ENCODE assay signal across 29 cellular contexts in genomic region chr17:31378638-31379037, GRCh38. TPM values are rescaled to one million over a fixed set of nuclear protein-coding genes. Genes with fewer than 3 reads are reported as not detected.
DNase-seq lines count a peak whose midpoint lies in the region; ATAC-seq, FAIRE-seq and TF ChIP-seq lines count a peak whose summit lies in the region.
"Had no signal": no experiment of that assay in that cellular context is flagged by ENCODE, and none has a peak within 500 bp of the region (broad histone marks: within the 10 kb centered on the region; RNA-seq: fewer than 3 reads in every experiment).

No MANE protein-coding gene starts in this region.

- H4K20me1 ChIP-seq in DND-41 (ENCODE audit: insufficient read depth, low read length) (no peaks in the 10 kb centered on the region), Loucy (ENCODE audit: insufficient read depth, low read length, poor library complexity, severe bottlenecking) (no peaks in the 10 kb centered on the region), H1 (replicated peaks in 1 of 2; ENCODE audit: control insufficient read depth in 1 of 2, insufficient read depth in 2 of 2, low read length in 2 of 2) (no peaks in the 10 kb centered on the region)

- no peak overlapping the region for H3K27ac Mint-ChIP-seq in neural crest cell (ENCODE audit: unreplicated experiment)
- H3K27ac Mint-ChIP-seq: dendritic cell treated with granulocyte-macrophage colony-stimulating factor and Interleukin-4, amounts not matched to agents 40 ng/mL and 50 ng/mL, for 4 days; stimulated activated memory B cell treated with anti-CD40 and anti-IgM and Interleukin-4, amounts not matched to agents 10 μg/mL and 1 μg/mL and 100 μg/mL, for 72 hours had no signal

- H3K27me3 ChIP-seq in DND-41 (ENCODE audit: insufficient read depth, low read length, poor library complexity) (no peaks in the 10 kb centered on the region), Loucy (ENCODE audit: insufficient read depth, low read length, poor library complexity, severe bottlenecking) (no peaks in the 10 kb centered on the region), H1 (replicated peaks in 1 of 4; ENCODE audit: control insufficient read depth in 3 of 4, extremely low read depth in 1 of 4, insufficient read depth in 3 of 4, low read length in 3 of 4) (no peaks in the 10 kb centered on the region), small intestine (ENCODE audit: control insufficient read depth in 2 of 2, insufficient read depth in 2 of 2, low read length in 2 of 2) (no peaks in the 10 kb centered on the region)
- H3K27me3 ChIP-seq: SJCRH30, spleen, uterus had no signal

- no peak overlapping the region for H3K4me3 Mint-ChIP-seq in neural crest cell
- H3K4me3 Mint-ChIP-seq: CD14-positive monocyte; dendritic cell treated with granulocyte-macrophage colony-stimulating factor and Interleukin-4, amounts not matched to agents 40 ng/mL and 50 ng/mL, for 4 days; naive B cell; stimulated activated memory B cell treated with anti-CD40 and anti-IgM and Interleukin-4, amounts not matched to agents 10 μg/mL and 1 μg/mL and 100 μg/mL, for 72 hours had no signal

- H3K9me2 ChIP-seq in Loucy (replicated peaks; ENCODE audit: low read depth, low read length), result no peaks in the 10 kb centered on the region

- H3K27me3 Mint-ChIP-seq in neural crest cell (ENCODE audit: low read depth), result no peaks in the 10 kb centered on the region
- H3K27me3 Mint-ChIP-seq: dendritic cell treated with granulocyte-macrophage colony-stimulating factor and Interleukin-4, amounts not matched to agents 40 ng/mL and 50 ng/mL, for 4 days; naive B cell; stimulated activated memory B cell treated with anti-CD40 and anti-IgM and Interleukin-4, amounts not matched to agents 10 μg/mL and 1 μg/mL and 100 μg/mL, for 72 hours had no signal

- DNase-seq in DND-41 (no peak), H1 (ENCODE audit: low read depth in 1 of 2, low spot score in 2 of 2) (no peak), neural crest cell (ENCODE audit: low read depth, low spot score) (no peak), small intestine (no peak), dedifferentiated amniotic fluid mesenchymal stem cell (ENCODE audit: extremely low spot score) (no peak)
- DNase-seq in stimulated activated CD4-positive, alpha-beta T cell treated with anti-CD3 and anti-CD28 coated beads, Interleukin-2, amount 100 ng/mL, for 48 hours, result no peak
- DNase-seq in activated naive CD4-positive, alpha-beta T cell (lab: John Stamatoyannopoulos, UW), result no peak
- DNase-seq: activated CD8-positive, alpha-beta memory T cell treated with anti-CD3 and anti-CD28 coated beads for 24 hours; activated naive CD4-positive, alpha-beta T cell treated with Interleukin-2 at 50 U/mL for 16 hours; activated T-cell treated with anti-CD3 and anti-CD28 coated beads, Interleukin-2, amount 50 U/mL, for 48 hours; glutamatergic neuron; MV-4-11; naive B cell; NCI-H146; NCI-H524; NK-92 treated with Interleukin-12 subunit alpha and Interleukin-12 subunit beta, amount 100 ng/mL, for 24 hours; occipital lobe; SJCRH30; spleen; stimulated activated CD4-positive, alpha-beta T cell treated with anti-CD3 and anti-CD28 coated beads, Interleukin-4, amount 100 ng/mL, for 1 hour; T-helper 1 cell; uterus had no signal

- no peaks in the 10 kb centered on the region for H3K79me1 ChIP-seq in H1 (ENCODE audit: low read depth, low read length)

- H2AK5ac ChIP-seq in H1 (ENCODE audit: low read depth, low read length), result no peak overlapping the region

- H3K4me2 ChIP-seq in DND-41 (ENCODE audit: insufficient read depth, low read length) (no peak overlapping the region), Loucy (ENCODE audit: low read depth, low read length, poor library complexity, severe bottlenecking) (no peak overlapping the region), H1 (ENCODE audit: insufficient read depth in 1 of 2, low read depth in 2 of 2, low read length in 2 of 2) (0 out of 4 replicates have a peak overlapping the region, but pooled peaks of 1 of the 2 experiments have one; percentile 14)

- peaks cover 33% of the 10 kb centered on the region for H3K36me3 ChIP-seq in DND-41 (ENCODE audit: insufficient read depth, low read length)
- peaks cover 9% of the 10 kb centered on the region; the same call in 1 of the 2 replicates for H3K36me3 ChIP-seq in Loucy (ENCODE audit: insufficient read depth, low read length)
- H3K36me3 ChIP-seq in H1 (ENCODE audit: control insufficient read depth in 2 of 4, insufficient read depth in 4 of 4, low read length in 3 of 4), result no peaks in the 10 kb centered on the region
- H3K36me3 ChIP-seq in small intestine (ENCODE audit: control insufficient read depth in 2 of 2, insufficient read depth in 2 of 2, low read length in 2 of 2), result no peaks in the 10 kb centered on the region
- H3K36me3 ChIP-seq: uterus had no signal

- no peak overlapping the region for H3K18ac ChIP-seq in H1 (ENCODE audit: extremely low read depth, low read length)

- H3K23ac ChIP-seq in H1 (ENCODE audit: insufficient read length), result no peak overlapping the region

- POLR2A ChIA-PET in H1 (lab: Charles Lee; ENCODE audit: partially characterized antibody), result interaction anchor here (0.8 to 1.2 kb wide), 2 partner anchors 12 to 379 kb away, joined by 3 read pairs; no protein-coding TSS in a partner anchor

- H3K27ac ChIP-seq in DND-41 (ENCODE audit: low read length) (no peak overlapping the region), H1 (ENCODE audit: low read depth, low read length) (no peak overlapping the region), small intestine (ENCODE audit: low read depth in 1 of 2, low read length in 1 of 2) (no peak overlapping the region)
- H3K27ac ChIP-seq: SJCRH30, spleen, uterus had no signal

- CTCF ChIA-PET in H1 (lab: Charles Lee; ENCODE audit: partially characterized antibody), result interaction anchor here (0.7 to 2.7 kb wide), 6 partner anchors 10 to 113 kb away, joined by 3 to 23 read pairs (median 4); partner anchors contain the start of gene RAB11FIP4

- no peak overlapping the region for H4K5ac ChIP-seq in H1 (ENCODE audit: insufficient read length, low read depth, low read length)

- no peak overlapping the region for H3K14ac ChIP-seq in H1 (ENCODE audit: insufficient read length)

- FAIRE-seq in H1 (lab: Jason Lieb, UNC) (no peak), small intestine (lab: Jason Lieb, UNC) (no peak)
- FAIRE-seq: D721Med, RCC 7860, TTC549 had no signal

- no peaks in the 10 kb centered on the region for H3K9me3 Mint-ChIP-seq in neural crest cell
- H3K9me3 Mint-ChIP-seq: CD14-positive monocyte; dendritic cell treated with granulocyte-macrophage colony-stimulating factor and Interleukin-4, amounts not matched to agents 40 ng/mL and 50 ng/mL, for 4 days; naive B cell; stimulated activated memory B cell treated with anti-CD40 and anti-IgM and Interleukin-4, amounts not matched to agents 10 μg/mL and 1 μg/mL and 100 μg/mL, for 72 hours had no signal

- no peaks in the 10 kb centered on the region for H3F3A ChIP-seq in Loucy (ENCODE audit: low read depth)

- no peaks in the 10 kb centered on the region for H3K4me1 ChIP-seq in DND-41 (ENCODE audit: insufficient read depth, low read length)
- H3K4me1 ChIP-seq in Loucy (ENCODE audit: insufficient read depth, low read length, poor library complexity, severe bottlenecking), result no peaks in the 10 kb centered on the region
- peaks cover 3 to 10% (median 6%) of the 10 kb centered on the region in 4 experiments for H3K4me1 ChIP-seq in H1 (replicated peaks in 1 of 4; ENCODE audit: control insufficient read depth in 3 of 4, insufficient read depth in 4 of 4, low read length in 3 of 4)
- no peaks in the 10 kb centered on the region for H3K4me1 ChIP-seq in small intestine (ENCODE audit: control insufficient read depth in 2 of 2, insufficient read depth in 1 of 2, low read depth in 1 of 2, low read length in 1 of 2)
- H3K4me1 ChIP-seq: SJCRH30, uterus had no signal

- no peak for TF ChIP-seq EP300 in H1 (IDR thresholded peaks at IDR 0.05; ENCODE audit: borderline replicate concordance in 1 of 2, low read depth in 2 of 2, low read length in 2 of 2)

- H3K4me1 Mint-ChIP-seq in neural crest cell, result peaks cover 24% of the 10 kb centered on the region

- H3K23me2 ChIP-seq in H1 (ENCODE audit: low read depth, low read length), result no peaks in the 10 kb centered on the region

- no peak overlapping the region for H4K8ac ChIP-seq in H1 (ENCODE audit: extremely low read depth, insufficient read depth, low read length)

- no peak overlapping the region for H2BK5ac ChIP-seq in H1 (ENCODE audit: low read depth, low read length)

- no peak overlapping the region for H2BK15ac ChIP-seq in H1 (ENCODE audit: low read length)

- no peaks in the 10 kb centered on the region for H3K36me3 Mint-ChIP-seq in neural crest cell (ENCODE audit: low read depth)
- H3K36me3 Mint-ChIP-seq: naive B cell had no signal

- peak in 1 of 2 experiments; percentile 25; a peak in 1 of 4 replicates for TF ChIP-seq RAD21 in H1 (IDR thresholded peaks at IDR 0.05 in 1 of 2, conservative IDR thresholded peaks at IDR 0.05 in 1 of 2; ENCODE audit: low read depth in 2 of 2, low read length in 2 of 2)

- no peak for ATAC-seq in DND-41 (ENCODE audit: insufficient read depth, low read depth)
- ATAC-seq: stimulated activated memory B cell treated with anti-CD40 and anti-IgM and Interleukin-4, amounts not matched to agents 10 μg/mL and 1 μg/mL and 100 μg/mL, for 72 hours had no signal

- no peak overlapping the region for H2AFZ ChIP-seq in DND-41 (ENCODE audit: low read depth, low read length)
- H2AFZ ChIP-seq in Loucy (ENCODE audit: low read length), result no peak overlapping the region
- no peak overlapping the region for H2AFZ ChIP-seq in H1 (ENCODE audit: low read length)

- H3K56ac ChIP-seq in H1 (replicated peaks; ENCODE audit: insufficient read length, low read depth, low read length), result no peak overlapping the region

- TF ChIP-seq CTCF in DND-41 (IDR thresholded peaks at IDR 0.05; ENCODE audit: borderline replicate concordance, extremely low read depth, low read length, poor library complexity, severe bottlenecking) (peak; percentile 27), Loucy (conservative IDR thresholded peaks at IDR 0.05; ENCODE audit: low read length) (peak; percentile 20; the same call in 1 of the 2 replicates), H1 (IDR thresholded peaks at IDR 0.05; ENCODE audit: control extremely low read depth in 1 of 3, insufficient read depth in 1 of 3, low read depth in 1 of 3, low read length in 3 of 3) (peak; percentile 29 to 49 (median 44)), neural crest cell (conservative IDR thresholded peaks at IDR 0.05) (peak; percentile 34)

- H3K4me3 ChIP-seq in DND-41 (ENCODE audit: low read depth in 1 of 2, low read length in 2 of 2), result no peak overlapping the region
- no peak overlapping the region for H3K4me3 ChIP-seq in Loucy (ENCODE audit: low read length, poor library complexity, severe bottlenecking)
- no peak overlapping the region for H3K4me3 ChIP-seq in H1 (ENCODE audit: extremely low read depth in 1 of 4, insufficient read depth in 2 of 4, low read depth in 3 of 4, low read length in 4 of 4)
- H3K4me3 ChIP-seq in small intestine (ENCODE audit: low read depth in 1 of 2, low read length in 2 of 2), result no peak overlapping the region
- H3K4me3 ChIP-seq: SJCRH30, spleen, uterus had no signal

- no peak overlapping the region for H2BK12ac ChIP-seq in H1 (ENCODE audit: low read depth, low read length)

- no peak overlapping the region for H3K9ac ChIP-seq in DND-41 (ENCODE audit: low read depth, low read length)
- H3K9ac ChIP-seq in Loucy (ENCODE audit: low read depth, low read length, poor library complexity, severe bottlenecking), result no peak overlapping the region
- H3K9ac ChIP-seq in H1 (replicated peaks in 1 of 4; ENCODE audit: extremely low read depth in 1 of 4, low read depth in 3 of 4, low read length in 3 of 4), result no peak overlapping the region

- H4K91ac ChIP-seq in H1 (replicated peaks; ENCODE audit: insufficient read length, low read length), result no peak overlapping the region

- H3K79me2 ChIP-seq in DND-41 (ENCODE audit: insufficient read depth, low read length) (no peaks in the 10 kb centered on the region), Loucy (ENCODE audit: insufficient read depth, low read length) (no peaks in the 10 kb centered on the region), H1 (ENCODE audit: control insufficient read depth in 1 of 2, insufficient read depth in 2 of 2, low read length in 2 of 2) (no peaks in the 10 kb centered on the region)

- no peak overlapping the region for H2BK120ac ChIP-seq in H1 (replicated peaks; ENCODE audit: low read depth, low read length)

- no peak overlapping the region for H3K4ac ChIP-seq in H1 (replicated peaks; ENCODE audit: insufficient read length, low read depth, low read length)

- H2BK20ac ChIP-seq in H1 (ENCODE audit: low read length), result no peak overlapping the region

- no peak for TF ChIP-seq POLR2A in H1 (IDR thresholded peaks at IDR 0.05; ENCODE audit: control extremely low read depth in 1 of 2, low read depth in 2 of 2, low read length in 2 of 2)

- H3K9me3 ChIP-seq in DND-41 (ENCODE audit: insufficient read depth, low read length, severe bottlenecking), result no peaks in the 10 kb centered on the region
- H3K9me3 ChIP-seq in Loucy (ENCODE audit: insufficient read depth, low read depth, low read length), result no peaks in the 10 kb centered on the region
- no peaks in the 10 kb centered on the region for H3K9me3 ChIP-seq in H1 (ENCODE audit: insufficient read depth in 2 of 2, low read depth in 1 of 2, low read length in 1 of 2)
- no peaks in the 10 kb centered on the region for H3K9me3 ChIP-seq in small intestine (ENCODE audit: control insufficient read depth, low read depth)
- H3K9me3 ChIP-seq: SJCRH30, spleen, uterus had no signal

RNA-seq across cellular contexts. Expression of gene RAB11FIP4, which starts 12.8 kb away (rescaled TPM):
- 53.2 and 60.5 TPM in 2 replicates for total RNA-seq in H1 (2021; fragmentation: NEBNext Ultra II Directional; extraction: Animal tissue kit (Norgen Biotek cat#: 25700))
- polyA plus RNA-seq in H1 (2011; rRNA removed) (21.7 and 26.0 TPM in 2 replicates), small intestine (10 to 100 TPM; 11.6 to 33.8 (median 15.4) TPM)
- 34.7 TPM for polyA plus RNA-seq in H1 (2011; cell fraction: cytosol; rRNA removed)
- polyA plus RNA-seq in H1 (2011; cell fraction: nucleus; rRNA removed), result 41.3 TPM
- polyA plus RNA-seq in H1 (2012, experiment 1 of 2), result 25.5 to 36.8 TPM (median 34.5 TPM) in 4 replicates
- 13.8 TPM for polyA plus RNA-seq in H1 (2012, experiment 2 of 2)
- 20.5 TPM for polyA plus RNA-seq in H1 (2013, experiment 1 of 2)
- polyA plus RNA-seq in H1 (2013, experiment 2 of 2), result 20.5 TPM
- 44.4 and 58.7 TPM in 2 replicates for polyA minus RNA-seq in H1 (2011; rRNA and poly(A)+ RNA removed)
- polyA minus RNA-seq in H1 (2011; cell fraction: cytosol; rRNA and poly(A)+ RNA removed), result 33.5 TPM
- 37.3 TPM for polyA minus RNA-seq in H1 (2011; cell fraction: nucleus; rRNA and poly(A)+ RNA removed)
- 7.4 and 8.0 TPM in 2 replicates for total RNA-seq in neural crest cell

RNA-seq across cellular contexts. Expression of gene EVI2A, which starts 57.2 kb away (rescaled TPM):
- total RNA-seq in H1 (2021; fragmentation: NEBNext Ultra II Directional; extraction: Animal tissue kit (Norgen Biotek cat#: 25700)), result not detected in 2 replicates
- polyA plus RNA-seq in H1 (2011; rRNA removed), result not detected in 2 replicates
- not detected for polyA plus RNA-seq in H1 (2011; cell fraction: cytosol; rRNA removed)
- polyA plus RNA-seq in H1 (2011; cell fraction: nucleus; rRNA removed), result not detected
- polyA plus RNA-seq in H1 (2012, experiment 1 of 2), result not detected in 4 replicates
- polyA plus RNA-seq in H1 (2012, experiment 2 of 2), result not detected
- not detected for polyA plus RNA-seq in H1 (2013, experiment 1 of 2)
- not detected for polyA plus RNA-seq in H1 (2013, experiment 2 of 2)
- not detected in 2 replicates for polyA minus RNA-seq in H1 (2011; rRNA and poly(A)+ RNA removed)
- polyA minus RNA-seq in H1 (2011; cell fraction: cytosol; rRNA and poly(A)+ RNA removed), result not detected
- not detected for polyA minus RNA-seq in H1 (2011; cell fraction: nucleus; rRNA and poly(A)+ RNA removed)
- not detected in 2 replicates for total RNA-seq in neural crest cell
- 1 to 10 TPM; 1.3 to 9.5 (median 8.1) TPM for polyA plus RNA-seq in small intestine
